ENCODE assay signal across 16 cellular contexts in genomic region chr10:637221-637620, GRCh38.
"Had no signal": no experiment of that assay in that cellular context is flagged by ENCODE, and none has a peak within 500 bp of the region (broad histone marks: within the 10 kb centered on the region; RNA-seq: fewer than 3 reads in every experiment).

No MANE protein-coding gene starts in this region.

- H3K9me3 Mint-ChIP-seq: activated T-helper 2 cell treated with anti-CD3 and anti-CD28 coated beads, Interferon-gamma antibody, Interleukin-2, Interleukin-4, amounts not matched to agents 10 μg/mL and 5 μg/mL and 100 μg/mL, durations not matched to agents 14 hours and 24 hours and 36 hours; natural killer cell; stimulated activated naive CD8-positive, alpha-beta T cell treated with anti-CD3 and anti-CD28 coated beads, Interleukin-15, Interleukin-2, amounts not matched to agents 100 ng/mL and 50 ng/mL, for 24 hours; T-helper 1 cell treated with Interleukin-12 subunit alpha and Interleukin-12 subunit beta and Interleukin-4 antibody, amounts not matched to agents 30 μg/mL and 1 μg/mL, for 36 hours had no signal

- H3K4me1 Mint-ChIP-seq: natural killer cell had no signal

- H3K4me3 ChIP-seq: cardiac muscle cell, lung, prostate gland, upper lobe of right lung had no signal

- ATAC-seq: natural killer cell, right cardiac atrium, upper lobe of right lung had no signal

- H3K4me3 Mint-ChIP-seq: natural killer cell; stimulated activated naive CD8-positive, alpha-beta T cell treated with anti-CD3 and anti-CD28 coated beads, Interleukin-15, Interleukin-2, amounts not matched to agents 100 ng/mL and 50 ng/mL, for 24 hours; T-helper 1 cell treated with Interleukin-12 subunit alpha and Interleukin-12 subunit beta and Interleukin-4 antibody, amounts not matched to agents 30 μg/mL and 1 μg/mL, for 36 hours had no signal

- H3K27ac ChIP-seq: cardiac muscle cell, prostate gland, upper lobe of right lung had no signal

- H3K36me3 ChIP-seq: cardiac muscle cell, prostate gland, upper lobe of right lung had no signal

- DNase-seq: activated CD4-positive, alpha-beta T cell treated with anti-CD3 and anti-CD28 coated beads, Interleukin-2, amount 50 U/mL, for 1 hour; activated CD4-positive, CD25-positive, alpha-beta regulatory T cell; activated naive CD4-positive, alpha-beta T cell treated with anti-CD3 and anti-CD28 coated beads, Interleukin-2, amount 50 U/mL, for 16 hours; activated T-cell treated with anti-CD3 and anti-CD28 coated beads, Interleukin-2, amount 50 U/mL, for 1 hour; natural killer cell; nucleus accumbens; SIG-M5; small intestine had no signal

- H3K4me1 ChIP-seq: prostate gland had no signal

- H3K27me3 ChIP-seq: cardiac muscle cell, upper lobe of right lung had no signal

- H3K9me3 ChIP-seq: prostate gland, upper lobe of right lung had no signal

- H3K36me3 Mint-ChIP-seq: natural killer cell had no signal

- H3K27ac Mint-ChIP-seq: activated T-helper 2 cell treated with anti-CD3 and anti-CD28 coated beads, Interferon-gamma antibody, Interleukin-2, Interleukin-4, amounts not matched to agents 10 μg/mL and 5 μg/mL and 100 μg/mL, durations not matched to agents 14 hours and 24 hours and 36 hours; natural killer cell; stimulated activated naive CD8-positive, alpha-beta T cell treated with anti-CD3 and anti-CD28 coated beads, Interleukin-15, Interleukin-2, amounts not matched to agents 100 ng/mL and 50 ng/mL, for 24 hours; T-helper 1 cell treated with Interleukin-12 subunit alpha and Interleukin-12 subunit beta and Interleukin-4 antibody, amounts not matched to agents 30 μg/mL and 1 μg/mL, for 36 hours had no signal
